ENCODE assay signal across 2 cellular contexts in the genomic region with DNA sequence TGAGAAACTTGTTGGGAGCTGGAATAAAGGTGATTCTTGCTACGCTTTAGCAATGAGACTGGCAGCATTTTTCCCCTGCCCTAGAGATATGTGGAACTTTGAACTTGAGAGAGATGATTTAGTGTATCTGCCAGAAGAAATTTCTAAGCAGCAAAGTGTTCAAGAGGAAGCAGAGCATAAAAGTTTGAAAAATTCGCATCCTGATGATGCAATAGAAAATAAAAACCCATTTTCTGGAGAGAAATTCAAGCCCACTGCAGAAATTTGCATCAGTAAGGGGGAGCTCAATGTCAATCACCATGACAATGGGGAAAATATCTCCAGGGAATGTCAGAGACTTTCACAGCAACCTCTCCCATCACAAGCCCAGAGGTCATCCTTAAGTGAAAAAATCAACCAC.
TF ChIP-seq lines count a peak whose summit lies in the region.

No MANE protein-coding gene starts in this region.

TF ChIP-seq in HepG2, 621 proteins besides CTCF, POLR2A, EP300 and RAD21:
- TF ChIP-seq ATF7 (IDR thresholded peaks at IDR 0.05) (peak; percentile 65), ATF7 (CRISPR knock-in tag; IDR thresholded peaks at IDR 0.05) (no peak), CEBPB (IDR thresholded peaks at IDR 0.05; ENCODE audit: borderline replicate concordance, low read depth, low read length) (0 out of 2 replicates have a peak, but pooled peaks have one; percentile 33), TBL1XR1 (IDR thresholded peaks at IDR 0.05; ENCODE audit: borderline replicate concordance, low read length, partially characterized antibody) (no peak)

TF ChIP-seq in H1, 55 proteins besides CTCF, POLR2A, EP300 and RAD21:
- TF ChIP-seq BCL11A (IDR thresholded peaks at IDR 0.05; ENCODE audit: low read depth in 2 of 2, low read length in 2 of 2) (no peak), SIN3A (conservative IDR thresholded peaks at IDR 0.05 in 1 of 2, IDR thresholded peaks at IDR 0.05 in 1 of 2; ENCODE audit: low read depth in 1 of 2, low read length in 2 of 2) (no peak), SAP30 (IDR thresholded peaks at IDR 0.05; ENCODE audit: insufficient read depth, insufficient replicate concordance, low read length) (no peak), RFX5 (IDR thresholded peaks at IDR 0.05; ENCODE audit: borderline replicate concordance, low read depth, low read length) (no peak), CEBPB (IDR thresholded peaks at IDR 0.05; ENCODE audit: low read depth, low read length) (peak; percentile 48; the same call in 1 of the 2 replicates), GTF2F1 (IDR thresholded peaks at IDR 0.05; ENCODE audit: borderline replicate concordance, low read depth, low read length) (no peak), ATF2 (IDR thresholded peaks at IDR 0.05; ENCODE audit: low read length) (no peak), SRF (IDR thresholded peaks at IDR 0.05; ENCODE audit: low read depth, low read length) (no peak)
